Comparison of ENCODE assay signal across 8 cellular contexts in the genomic region with DNA sequence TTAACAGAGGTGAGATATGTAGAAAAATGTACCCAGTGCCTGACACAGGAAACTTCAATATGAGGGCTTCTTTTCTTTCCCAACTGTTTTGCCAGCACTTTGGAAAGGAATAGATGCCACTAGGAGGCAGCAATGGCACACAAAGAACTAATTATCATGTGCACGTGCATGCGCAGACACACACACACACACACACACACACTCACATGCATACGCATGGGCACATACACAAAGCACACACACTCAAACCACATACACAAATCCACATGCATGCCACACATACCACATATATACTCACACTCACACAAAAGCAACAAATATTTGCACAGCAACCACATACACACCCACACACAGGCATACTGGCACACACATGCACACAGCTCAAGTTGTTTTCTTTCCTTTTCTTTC. TPM values are rescaled to one million over a fixed set of nuclear protein-coding genes. Genes with fewer than 3 reads are reported as not detected.
DNase-seq lines count a peak whose midpoint lies in the region; ATAC-seq, FAIRE-seq and TF ChIP-seq lines count a peak whose summit lies in the region.

No MANE protein-coding gene starts in this region.

- H3K4me1 ChIP-seq in SJSA1 (replicated peaks) (no peaks in the 10 kb centered on the region), vagina (no peaks in the 10 kb centered on the region)

- intact Hi-C loops in left colon (cut with DNase I, micrococcal nuclease), result no loop called here
- intact Hi-C loops in vagina (cut with DNase I), result no loop called here

- TF ChIP-seq CTCF in LNCaP clone FGC (IDR thresholded peaks at IDR 0.05; ENCODE audit: control insufficient read depth, extremely low read depth, insufficient read depth) (peak; percentile 87), vagina (IDR thresholded peaks at IDR 0.05) (peak in 1 of 3 experiments; percentile 50)

- no peaks in the 10 kb centered on the region for H3K36me3 ChIP-seq in SJSA1
- no peaks in the 10 kb centered on the region for H3K36me3 ChIP-seq in vagina

- no peak overlapping the region for H3K4me3 ChIP-seq in LNCaP clone FGC (ENCODE audit: low read depth, low read length)
- H3K4me3 ChIP-seq in SJSA1, result no peak overlapping the region
- H3K4me3 ChIP-seq in vagina, result no peak overlapping the region

- no peak for FAIRE-seq in GM12892 (lab: Jason Lieb, UNC)

- H3K27me3 ChIP-seq in SJSA1 (replicated peaks) (no peaks in the 10 kb centered on the region), vagina (no peaks in the 10 kb centered on the region)

- TF ChIP-seq POLR2A in vagina (IDR thresholded peaks at IDR 0.05) (no peak), GM12892 (IDR thresholded peaks at IDR 0.05; ENCODE audit: low read depth, low read length) (no peak)

- DNase-seq in DMS53 (lab: John Stamatoyannopoulos, UW), result peak; percentile 89
- DNase-seq in LNCaP clone FGC (ENCODE audit: low read depth), result peak; percentile 67
- DNase-seq in SJSA1 (ENCODE audit: low read depth in 1 of 2, low spot score in 2 of 2), result peak; percentile 60
- DNase-seq in brain pericyte (ENCODE audit: low read depth, low spot score), result peak; percentile 40
- peak; percentile 49 to 63 for DNase-seq in left colon
- peak in 2 of 3 donors; percentile 19 to 21 for DNase-seq in stimulated activated CD4-positive, alpha-beta T cell treated with anti-CD3 and anti-CD28 coated beads, TNF-alpha, amount 100 ng/mL, for 48 hours (ENCODE audit: low read depth in 3 of 3)
- no peak for DNase-seq in vagina (ENCODE audit: extremely low spot score in 2 of 2)
- no peak for DNase-seq in GM12892 (ENCODE audit: insufficient read length)

- H3K27ac ChIP-seq in SJSA1 (no peak overlapping the region), vagina (no peak overlapping the region)

- H3K9me3 ChIP-seq in SJSA1 (replicated peaks), result no peaks in the 10 kb centered on the region
- no peaks in the 10 kb centered on the region for H3K9me3 ChIP-seq in vagina

- peak; percentile 90 for ATAC-seq in left colon

RNA-seq across cellular contexts. Expression of a gene that starts 8.8 kb away (rescaled TPM):
- 9.6 and 34.8 TPM in 2 replicates for total RNA-seq in SJSA1 (2014; rRNA removed; shearing (Covaris generic))
- 1 to 10 TPM; 4.5 to 8.1 TPM for total RNA-seq in left colon
- 20.1 TPM for total RNA-seq in vagina
- 0.59 TPM for polyA plus RNA-seq in GM12892 (2012; ENCODE audit: missing spikeins)

RNA-seq across cellular contexts. Expression of a gene that starts 28.5 kb away (rescaled TPM):
- not detected in 2 replicates for total RNA-seq in SJSA1 (2014; rRNA removed; shearing (Covaris generic))
- total RNA-seq in left colon (1 to 10 TPM in 1 of 2 donors, under 1 TPM in 1; 0.34 to 1.1 TPM), vagina (not detected)
- polyA plus RNA-seq in GM12892 (2012; ENCODE audit: missing spikeins), result not detected

Comparison
In these comparisons a context has a peak if more than half of its experiments do, and no peak if none do; other contexts are left out.
1. DNase-seq: peak in DMS53 (single experiment), LNCaP clone FGC (single experiment), SJSA1 (2 of 2), brain pericyte (single experiment), left colon (2 of 2) and stimulated activated CD4-positive, alpha-beta T cell treated with anti-CD3 and anti-CD28 coated beads, TNF-alpha, amount 100 ng/mL, for 48 hours (2 of 3); none in vagina (0 of 2) and GM12892 (single experiment).